8 cellular contexts compared by ENCODE assay signal in genomic region chr14:45083979-45084722, GRCh38. TPM values are rescaled to one million over a fixed set of nuclear protein-coding genes. Genes with fewer than 3 reads are reported as not detected.
DNase-seq lines count a peak whose midpoint lies in the region; TF ChIP-seq lines count a peak whose summit lies in the region.

A gene with protein sequence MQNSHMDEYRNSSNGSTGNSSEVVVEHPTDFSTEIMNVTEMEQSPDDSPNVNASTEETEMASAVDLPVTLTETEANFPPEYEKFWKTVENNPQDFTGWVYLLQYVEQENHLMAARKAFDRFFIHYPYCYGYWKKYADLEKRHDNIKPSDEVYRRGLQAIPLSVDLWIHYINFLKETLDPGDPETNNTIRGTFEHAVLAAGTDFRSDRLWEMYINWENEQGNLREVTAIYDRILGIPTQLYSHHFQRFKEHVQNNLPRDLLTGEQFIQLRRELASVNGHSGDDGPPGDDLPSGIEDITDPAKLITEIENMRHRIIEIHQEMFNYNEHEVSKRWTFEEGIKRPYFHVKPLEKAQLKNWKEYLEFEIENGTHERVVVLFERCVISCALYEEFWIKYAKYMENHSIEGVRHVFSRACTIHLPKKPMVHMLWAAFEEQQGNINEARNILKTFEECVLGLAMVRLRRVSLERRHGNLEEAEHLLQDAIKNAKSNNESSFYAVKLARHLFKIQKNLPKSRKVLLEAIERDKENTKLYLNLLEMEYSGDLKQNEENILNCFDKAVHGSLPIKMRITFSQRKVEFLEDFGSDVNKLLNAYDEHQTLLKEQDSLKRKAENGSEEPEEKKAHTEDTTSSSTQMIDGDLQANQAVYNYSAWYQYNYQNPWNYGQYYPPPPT (plus strand): TSS chr14:45084116. CDS start chr14:45095240, 11,124 bp downstream.

- peak within 1 kb of the TSS; percentile 98 for H3K27ac Mint-ChIP-seq in nephron progenitor cell
- H3K27ac Mint-ChIP-seq in stimulated activated naive CD8-positive, alpha-beta T cell treated with anti-CD3 and anti-CD28 coated beads, Interleukin-15, Interleukin-2, amounts not matched to agents 100 ng/mL and 50 ng/mL, for 24 hours: peak within 1 kb of the TSS; percentile 94

- H3K9me3 ChIP-seq in HAP-1 (no peaks in the 10 kb centered on the region), MG63 (no peaks in the 10 kb centered on the region)

- peaks cover 19% of the 10 kb centered on the region for H3K36me3 Mint-ChIP-seq in nephron progenitor cell (ENCODE audit: low read depth)
- H3K36me3 Mint-ChIP-seq in stimulated activated naive CD8-positive, alpha-beta T cell treated with anti-CD3 and anti-CD28 coated beads, Interleukin-15, Interleukin-2, amounts not matched to agents 100 ng/mL and 50 ng/mL, for 24 hours (ENCODE audit: low read depth): peaks cover 26% of the 10 kb centered on the region

- H3K4me3 ChIP-seq in HAP-1: peak within 1 kb of the TSS; percentile 63
- peak within 1 kb of the TSS; percentile 84 for H3K4me3 ChIP-seq in MG63

- no peaks in the 10 kb centered on the region for H3K27me3 ChIP-seq in HAP-1 (ENCODE audit: low read depth)
- no peaks in the 10 kb centered on the region for H3K27me3 ChIP-seq in MG63

- H3K36me3 ChIP-seq in HAP-1 (replicated peaks) (no peaks in the 10 kb centered on the region), MG63 (no peaks in the 10 kb centered on the region)

- peak within 1 kb of the TSS; percentile 99 for H3K4me3 Mint-ChIP-seq in nephron progenitor cell
- peak within 1 kb of the TSS; percentile 92 for H3K4me3 Mint-ChIP-seq in stimulated activated naive CD8-positive, alpha-beta T cell treated with anti-CD3 and anti-CD28 coated beads, Interleukin-15, Interleukin-2, amounts not matched to agents 100 ng/mL and 50 ng/mL, for 24 hours

- DNase-seq in G401 (ENCODE audit: low spot score) (peak; percentile 92), HAP-1 (ENCODE audit: low spot score in 2 of 2) (peak; percentile 85 to 96), MG63 (peak; percentile 90), SHP77 (lab: John Stamatoyannopoulos, UW) (peak; percentile 89 to 96), activated gamma-delta T cell (lab: John Stamatoyannopoulos, UW) (peak; percentile 93), fibroblast of the conjunctiva (ENCODE audit: low read depth) (peak; percentile 79), nephron progenitor cell (peak; percentile 96)

- H3K4me1 Mint-ChIP-seq in nephron progenitor cell: peaks cover 41% of the 10 kb centered on the region
- peaks cover 50% of the 10 kb centered on the region for H3K4me1 Mint-ChIP-seq in stimulated activated naive CD8-positive, alpha-beta T cell treated with anti-CD3 and anti-CD28 coated beads, Interleukin-15, Interleukin-2, amounts not matched to agents 100 ng/mL and 50 ng/mL, for 24 hours (ENCODE audit: low read depth)

- peaks cover 6% of the 10 kb centered on the region for H3K9me3 Mint-ChIP-seq in nephron progenitor cell
- H3K9me3 Mint-ChIP-seq in stimulated activated naive CD8-positive, alpha-beta T cell treated with anti-CD3 and anti-CD28 coated beads, Interleukin-15, Interleukin-2, amounts not matched to agents 100 ng/mL and 50 ng/mL, for 24 hours: no peaks in the 10 kb centered on the region

- peaks cover 25% of the 10 kb centered on the region for H3K4me1 ChIP-seq in HAP-1

- H3K27me3 Mint-ChIP-seq in nephron progenitor cell (ENCODE audit: low read depth, poor library complexity): peaks cover 4% of the 10 kb centered on the region
- H3K27me3 Mint-ChIP-seq in stimulated activated naive CD8-positive, alpha-beta T cell treated with anti-CD3 and anti-CD28 coated beads, Interleukin-15, Interleukin-2, amounts not matched to agents 100 ng/mL and 50 ng/mL, for 24 hours: no peaks in the 10 kb centered on the region

- no peak for TF ChIP-seq CTCF in nephron progenitor cell (IDR thresholded peaks at IDR 0.05)

- in situ Hi-C loops in G401 (cut with HindIII; ENCODE audit: low sequenced_read_pairs) (no loop called here), HAP-1 (cut with MboI; ENCODE audit: low sequenced_read_pairs) (no loop called here)

RNA-seq across cellular contexts. Expression of the gene that starts here (rescaled TPM):
- total RNA-seq in G401 (2014; rRNA removed; shearing (Covaris generic)): 27.1 and 28.3 TPM in 2 replicates
- 9.3 and 29.0 TPM in 2 replicates for total RNA-seq in MG63 (2014; rRNA removed; shearing (Covaris generic); ENCODE audit: low replicate concordance)

Comparison
In these comparisons a context has a peak if more than half of its experiments do, and no peak if none do; other contexts are left out.
1. Peak in every context shown above with its lines: DNase-seq and H3K4me3 ChIP-seq.